ENCODE assay signal across 22 cellular contexts in genomic region chr15:51602484-51602883, GRCh38. TPM values are rescaled to one million over a fixed set of nuclear protein-coding genes. Genes with fewer than 3 reads are reported as not detected.
DNase-seq lines count a peak whose midpoint lies in the region; ATAC-seq and TF ChIP-seq lines count a peak whose summit lies in the region.
"Had no signal": no experiment of that assay in that cellular context is flagged by ENCODE, and none has a peak within 500 bp of the region (broad histone marks: within the 10 kb centered on the region; RNA-seq: fewer than 3 reads in every experiment).

No MANE protein-coding gene starts in this region.

- no peak overlapping the region for H2AFZ ChIP-seq in HCT116 (ENCODE audit: low read depth, low read length, poor library complexity, severe bottlenecking)
- H2AFZ ChIP-seq in osteoblast (ENCODE audit: low read length): no peak overlapping the region

- TF ChIP-seq RAD21 in HCT116 (IDR thresholded peaks at IDR 0.05; ENCODE audit: low read depth): no peak

- CTCF ChIA-PET in HCT116 (lab: Charles Lee): interaction anchor here (2.6 kb wide), 1 partner anchor 174 kb away, joined by 7 read pairs; no protein-coding TSS in a partner anchor

- H3K4me3 ChIP-seq in HCT116 (replicated peaks in 1 of 2; ENCODE audit: low read depth in 1 of 2, low read length in 2 of 2) (no peak overlapping the region), SK-N-MC (peak overlapping the region; percentile 90), iPS-15b (ENCODE audit: low read depth, low read length) (peak overlapping the region; percentile 23), osteoblast (ENCODE audit: insufficient read depth, low read length) (no peak overlapping the region), lower leg skin (ENCODE audit: low read depth, poor library complexity, severe bottlenecking) (no peak overlapping the region)
- H3K4me3 ChIP-seq: SJSA1 had no signal

- peak overlapping the region; percentile 16; the same call in 1 of the 2 replicates for H3K4me2 ChIP-seq in HCT116 (ENCODE audit: low read length)
- no peak overlapping the region for H3K4me2 ChIP-seq in osteoblast (ENCODE audit: insufficient read depth, low read length)

- TF ChIP-seq POLR2A in HCT116 (IDR thresholded peaks at IDR 0.05; ENCODE audit: borderline replicate concordance, extremely low read depth, insufficient read depth, insufficient read length): no peak
- TF ChIP-seq POLR2A in lower leg skin (IDR thresholded peaks at IDR 0.05): no peak

- no peak overlapping the region for H3K4me3 Mint-ChIP-seq in activated T-helper 1 cell treated with anti-CD3 and anti-CD28 coated beads, Interleukin-12 subunit alpha, Interleukin-12 subunit beta, Interleukin-2, Interleukin-4 antibody, amounts not matched to agents 30 ng/mL and 10 ng/mL and 1 ng/mL, durations not matched to agents 14 hours and 24 hours and 36 hours
- no peak overlapping the region for H3K4me3 Mint-ChIP-seq in effector memory CD8-positive, alpha-beta T cell
- H3K4me3 Mint-ChIP-seq: B cell, IgD-negative memory B cell had no signal

- TF ChIP-seq CTCF in HCT116 (IDR thresholded peaks at IDR 0.05 in 2 of 3, conservative IDR thresholded peaks at IDR 0.05 in 1 of 3; ENCODE audit: borderline replicate concordance in 1 of 3, insufficient read depth in 1 of 3, low read depth in 2 of 3, low read length in 2 of 3) (no peak), osteoblast (IDR thresholded peaks at IDR 0.05; ENCODE audit: extremely low read depth, low read depth, low read length) (no peak), lower leg skin (IDR thresholded peaks at IDR 0.05) (no peak)

- H3K27me3 ChIP-seq in HCT116 (ENCODE audit: insufficient read depth, low read length) (no peaks in the 10 kb centered on the region), iPS-15b (ENCODE audit: control insufficient read depth, insufficient read depth, low read length) (no peaks in the 10 kb centered on the region), osteoblast (ENCODE audit: insufficient read depth, low read length) (no peaks in the 10 kb centered on the region)
- H3K27me3 ChIP-seq: SJSA1 had no signal

- no peaks in the 10 kb centered on the region for H4K20me1 ChIP-seq in HCT116 (ENCODE audit: insufficient read depth)
- H4K20me1 ChIP-seq in osteoblast (ENCODE audit: insufficient read depth, low read length): peaks cover 7% of the 10 kb centered on the region

- H3K36me3 ChIP-seq in HCT116 (ENCODE audit: control insufficient read depth in 1 of 2, insufficient read depth in 2 of 2, low read length in 2 of 2): no peaks in the 10 kb centered on the region
- H3K36me3 ChIP-seq in SK-N-MC (ENCODE audit: insufficient read depth, low read length): peaks cover 32% of the 10 kb centered on the region
- no peaks in the 10 kb centered on the region for H3K36me3 ChIP-seq in iPS-15b (ENCODE audit: control insufficient read depth, insufficient read depth, low read length)
- no peaks in the 10 kb centered on the region for H3K36me3 ChIP-seq in osteoblast (ENCODE audit: insufficient read depth, low read length)
- H3K36me3 ChIP-seq: SJSA1 had no signal

- H3K9me3 ChIP-seq in HCT116 (ENCODE audit: control insufficient read depth in 1 of 2, insufficient read depth in 1 of 2, low read depth in 1 of 2, low read length in 2 of 2) (no peaks in the 10 kb centered on the region), SK-N-MC (ENCODE audit: low read depth, low read length) (no peaks in the 10 kb centered on the region), iPS-15b (ENCODE audit: control insufficient read depth, insufficient read depth, low read length) (no peaks in the 10 kb centered on the region), osteoblast (ENCODE audit: low read depth, low read length) (no peaks in the 10 kb centered on the region)
- H3K9me3 ChIP-seq: SJSA1 had no signal

- H3K36me3 Mint-ChIP-seq in activated T-helper 1 cell treated with anti-CD3 and anti-CD28 coated beads, Interleukin-12 subunit alpha, Interleukin-12 subunit beta, Interleukin-2, Interleukin-4 antibody, amounts not matched to agents 30 ng/mL and 10 ng/mL and 1 ng/mL, durations not matched to agents 14 hours and 24 hours and 36 hours (ENCODE audit: low read depth): no peaks in the 10 kb centered on the region
- peaks cover 2% of the 10 kb centered on the region for H3K36me3 Mint-ChIP-seq in effector memory CD8-positive, alpha-beta T cell (ENCODE audit: insufficient read depth)

- H3K4me1 ChIP-seq in HCT116 (ENCODE audit: control insufficient read depth in 1 of 2, insufficient read depth in 2 of 2, low read length in 2 of 2) (peaks cover 27 to 49% of the 10 kb centered on the region in 2 experiments), iPS-15b (ENCODE audit: control insufficient read depth, insufficient read depth, low read length) (no peaks in the 10 kb centered on the region), osteoblast (ENCODE audit: insufficient read depth, low read length) (peaks cover 6% of the 10 kb centered on the region)
- H3K4me1 ChIP-seq: SJSA1 had no signal

- intact Hi-C loops in HCT116 (cut with micrococcal nuclease): no loop called here
- intact Hi-C loops in activated T-helper 1 cell treated with anti-CD3 and anti-CD28 coated beads, Interleukin-12 subunit alpha, Interleukin-12 subunit beta, Interleukin-2, Interleukin-4 antibody, amounts not matched to agents 30 ng/mL and 10 ng/mL and 1 ng/mL, durations not matched to agents 14 hours and 24 hours and 36 hours (cut with micrococcal nuclease): no loop called here
- intact Hi-C loops in lower leg skin (cut with DNase I; ENCODE audit: low total_unique reads): no loop called here

- POLR2A ChIA-PET in HCT116 (lab: Charles Lee): no interaction called here

- ATAC-seq in HCT116: no peak
- no peak for ATAC-seq in effector memory CD8-positive, alpha-beta T cell (replicated peaks)

- H3K9ac ChIP-seq in HCT116 (ENCODE audit: low read length) (no peak overlapping the region), SK-N-MC (ENCODE audit: insufficient read length) (peak overlapping the region; percentile 97), iPS-15b (ENCODE audit: low read depth, low read length) (no peak overlapping the region)

- no peaks in the 10 kb centered on the region for H3K4me1 Mint-ChIP-seq in activated T-helper 1 cell treated with anti-CD3 and anti-CD28 coated beads, Interleukin-12 subunit alpha, Interleukin-12 subunit beta, Interleukin-2, Interleukin-4 antibody, amounts not matched to agents 30 ng/mL and 10 ng/mL and 1 ng/mL, durations not matched to agents 14 hours and 24 hours and 36 hours (ENCODE audit: low read depth)
- peaks cover 0 to 5% of the 10 kb centered on the region in 2 donors for H3K4me1 Mint-ChIP-seq in effector memory CD8-positive, alpha-beta T cell (ENCODE audit: low read depth in 2 of 2)

- no peaks in the 10 kb centered on the region for H3K9me2 ChIP-seq in HCT116 (ENCODE audit: insufficient read depth)

- H3K27me3 Mint-ChIP-seq in activated T-helper 1 cell treated with anti-CD3 and anti-CD28 coated beads, Interleukin-12 subunit alpha, Interleukin-12 subunit beta, Interleukin-2, Interleukin-4 antibody, amounts not matched to agents 30 ng/mL and 10 ng/mL and 1 ng/mL, durations not matched to agents 14 hours and 24 hours and 36 hours (ENCODE audit: insufficient read depth): peaks cover 2% of the 10 kb centered on the region
- H3K27me3 Mint-ChIP-seq in effector memory CD8-positive, alpha-beta T cell: peaks cover 19 to 23% of the 10 kb centered on the region in 2 donors
- H3K27me3 Mint-ChIP-seq: B cell had no signal

- 65 to 82% methylated on average over 3 of the region's 3 CpGs for WGBS in lower leg skin, 2 donors

- no peak overlapping the region for H3K27ac Mint-ChIP-seq in activated T-helper 1 cell treated with anti-CD3 and anti-CD28 coated beads, Interleukin-12 subunit alpha, Interleukin-12 subunit beta, Interleukin-2, Interleukin-4 antibody, amounts not matched to agents 30 ng/mL and 10 ng/mL and 1 ng/mL, durations not matched to agents 14 hours and 24 hours and 36 hours
- no peak overlapping the region for H3K27ac Mint-ChIP-seq in effector memory CD8-positive, alpha-beta T cell
- H3K27ac Mint-ChIP-seq: B cell, IgD-negative memory B cell had no signal

- H3K9me3 Mint-ChIP-seq in activated T-helper 1 cell treated with anti-CD3 and anti-CD28 coated beads, Interleukin-12 subunit alpha, Interleukin-12 subunit beta, Interleukin-2, Interleukin-4 antibody, amounts not matched to agents 30 ng/mL and 10 ng/mL and 1 ng/mL, durations not matched to agents 14 hours and 24 hours and 36 hours: no peaks in the 10 kb centered on the region
- no peaks in the 10 kb centered on the region for H3K9me3 Mint-ChIP-seq in effector memory CD8-positive, alpha-beta T cell

- RAD21 ChIA-PET in HCT116 (lab: Charles Lee; ENCODE audit: low non-redundant PET in 1 of 2, low total read pairs in 2 of 2, uncharacterized antibody in 2 of 2, unreplicated experiment in 2 of 2): no interaction called here

- BruUV-seq in HCT116 (replicated peaks; lab: Mats Ljungman, UMichigan): no TSS peak

- H3K79me2 ChIP-seq in HCT116 (ENCODE audit: insufficient read depth, low read length) (peaks cover 27% of the 10 kb centered on the region), osteoblast (ENCODE audit: insufficient read depth, low read length) (peaks cover 17% of the 10 kb centered on the region)

- H3K27ac ChIP-seq in HCT116 (ENCODE audit: low read depth, low read length) (no peak overlapping the region), SK-N-MC (peak overlapping the region; percentile 95), osteoblast (ENCODE audit: low read depth, low read length) (no peak overlapping the region)
- H3K27ac ChIP-seq: C4-2B, HL-60, SJSA1 had no signal

- DNase-seq in HCT116 (ENCODE audit: low read depth, low spot score): no peak
- no peak for DNase-seq in SK-N-MC (ENCODE audit: low read depth, low spot score)
- DNase-seq in activated T-helper 1 cell treated with anti-CD3 and anti-CD28 coated beads, Interleukin-12 subunit alpha, Interleukin-12 subunit beta, Interleukin-2, Interleukin-4 antibody, amounts not matched to agents 30 ng/mL and 10 ng/mL and 1 ng/mL, durations not matched to agents 14 hours and 24 hours and 36 hours (ENCODE audit: low spot score): no peak
- no peak for DNase-seq in effector memory CD8-positive, alpha-beta T cell
- DNase-seq in osteoblast (ENCODE audit: insufficient read length, low spot score, missing footprints): no peak
- no peak for DNase-seq in lower leg skin (ENCODE audit: low spot score in 2 of 2)
- DNase-seq: Calu3, DMS79 treated with DMSO at 0.1 percent for 48 hours, HCEC 1CT, NCI-H1105, NCI-H1436 treated with DMSO at 0.1 percent for 48 hours, NCI-H1930, NCI-H2107, NCI-H524 treated with DMSO at 0.1 percent for 48 hours, NCI-H774, Right ventricle myocardium superior had no signal

TF ChIP-seq in HCT116, 20 proteins besides CTCF, POLR2A, EP300 and RAD21 (continues in another document):
- TF ChIP-seq FOSL1 (IDR thresholded peaks at IDR 0.05; ENCODE audit: low read depth) (no peak), TCF7L2 (IDR thresholded peaks at IDR 0.05; ENCODE audit: borderline replicate concordance, extremely low read depth, insufficient read depth, insufficient read length) (no peak)

RNA-seq across cellular contexts. Expression of gene DMXL2, which starts 20.1 kb away (rescaled TPM):
- total RNA-seq in HCT116 (2021; ENCODE audit: unreplicated experiment): 21.5 TPM
- polyA plus RNA-seq in HCT116 (2012): 11.8 and 13.3 TPM in 2 replicates
- total RNA-seq in activated T-helper 1 cell treated with anti-CD3 and anti-CD28 coated beads, Interleukin-12 subunit alpha, Interleukin-12 subunit beta, Interleukin-2, Interleukin-4 antibody, amounts not matched to agents 30 ng/mL and 10 ng/mL and 1 ng/mL, durations not matched to agents 14 hours and 24 hours and 36 hours: 2.4 and 3.8 TPM in 2 replicates
- total RNA-seq in osteoblast: 37.3 and 46.0 TPM in 2 replicates
- 10 to 100 TPM in 1 of 4 donors, 1 to 10 TPM in 3; 4.0 to 10.5 (median 6.6) TPM for total RNA-seq in lower leg skin

Comparison
In these comparisons a context has a peak if more than half of its experiments do, and no peak if none do; other contexts are left out.
1. H3K4me3 ChIP-seq: peak in SK-N-MC (single experiment) and iPS-15b (single experiment); none in HCT116 (0 of 2), osteoblast (single experiment) and lower leg skin (single experiment).